Comparison of ENCODE assay signal across 9 cellular contexts in genomic region chr2:201114846-201115245, GRCh38. TPM values are rescaled to one million over a fixed set of nuclear protein-coding genes. Genes with fewer than 3 reads are reported as not detected.
DNase-seq lines count a peak whose midpoint lies in the region; ATAC-seq, FAIRE-seq and TF ChIP-seq lines count a peak whose summit lies in the region.
"Had no signal": no experiment of that assay in that cellular context is flagged by ENCODE, and none has a peak within 500 bp of the region (broad histone marks: within the 10 kb centered on the region; RNA-seq: fewer than 3 reads in every experiment).

No MANE protein-coding gene starts in this region.

- H3K9me3 ChIP-seq in Panc1 (ENCODE audit: control insufficient read depth, insufficient read depth, low read depth, low read length) = no peaks in the 10 kb centered on the region
- no peaks in the 10 kb centered on the region for H3K9me3 ChIP-seq in endothelial cell of umbilical vein (replicated peaks; ENCODE audit: control insufficient read depth, insufficient read depth, low read length)
- no peaks in the 10 kb centered on the region for H3K9me3 ChIP-seq in psoas muscle
- H3K9me3 ChIP-seq in OCI-LY7 (ENCODE audit: low read length) = peaks cover 8% of the 10 kb centered on the region; the same call in 1 of the 2 replicates

- dilution Hi-C loops in endothelial cell of umbilical vein (cut with MboI; ENCODE audit: extremely low pct_ligation_motif_present, low sequenced_read_pairs) = no loop called here

- H3K9me2 ChIP-seq in OCI-LY7 (ENCODE audit: insufficient read depth, low read length) = no peaks in the 10 kb centered on the region

- POLR2A ChIA-PET in Panc1 (lab: Charles Lee) (no interaction called here), endothelial cell of umbilical vein (lab: Charles Lee) (interaction anchor here (1.2 to 1.6 kb wide), 2 partner anchors 43 to 117 kb away, joined by 3 read pairs; no protein-coding TSS in a partner anchor), OCI-LY7 (lab: Charles Lee) (interaction anchor here (0.6 to 1.8 kb wide), 10 partner anchors 8 to 290 kb away, joined by 3 to 7 read pairs (median 3); partner anchors contain the start of genes HYCC2 and NDUFB3)

- H3K27ac ChIP-seq in Panc1 (ENCODE audit: low read length) (peak overlapping the region; percentile 100), endothelial cell of umbilical vein (ENCODE audit: insufficient read depth, low read depth, low read length) (no peak overlapping the region), psoas muscle (peak overlapping the region; percentile 100), OCI-LY7 (ENCODE audit: low read depth, low read length, poor library complexity, severe bottlenecking) (no peak overlapping the region)

- BruUV-seq in Panc1 (replicated peaks; lab: Mats Ljungman, UMichigan) (TSS peak; percentile 88), endothelial cell of umbilical vein (replicated peaks; lab: Mats Ljungman, UMichigan) (no TSS peak), OCI-LY7 (replicated peaks; lab: Mats Ljungman, UMichigan) (no TSS peak)

- H3K9me1 ChIP-seq in endothelial cell of umbilical vein (replicated peaks; ENCODE audit: control insufficient read depth, extremely low read depth, insufficient read depth, low read length) = no peaks in the 10 kb centered on the region

- H3K4me2 ChIP-seq in endothelial cell of umbilical vein (ENCODE audit: insufficient read depth, low read length) = peak overlapping the region; percentile 16
- H3K4me2 ChIP-seq in OCI-LY7 (ENCODE audit: low read length) = no peak overlapping the region

- peaks cover 13% of the 10 kb centered on the region for H3K4me1 ChIP-seq in Panc1 (ENCODE audit: control insufficient read depth, insufficient read depth, low read length)
- peaks cover 34% of the 10 kb centered on the region for H3K4me1 ChIP-seq in endothelial cell of umbilical vein (ENCODE audit: control insufficient read depth, extremely low read depth, insufficient read depth, low read length)
- H3K4me1 ChIP-seq in psoas muscle = peaks cover 31% of the 10 kb centered on the region
- peaks cover 9% of the 10 kb centered on the region for H3K4me1 ChIP-seq in OCI-LY7 (ENCODE audit: insufficient read depth, low read length, poor library complexity, severe bottlenecking)

- no peak for FAIRE-seq in endothelial cell of umbilical vein (lab: Jason Lieb, UNC)

- ATAC-seq in Panc1 (no peak), psoas muscle (no peak), omental fat pad (ENCODE audit: low FRiP score) (no peak)

- TF ChIP-seq POLR2A in endothelial cell of umbilical vein (IDR thresholded peaks at IDR 0.05; ENCODE audit: low read depth, low read length) = no peak

- TF ChIP-seq CTCF in Panc1 (IDR thresholded peaks at IDR 0.05) (no peak), endothelial cell of umbilical vein (IDR thresholded peaks at IDR 0.05; ENCODE audit: extremely low read depth in 1 of 2, insufficient read depth in 1 of 2, low read depth in 1 of 2, low read length in 2 of 2) (no peak), psoas muscle (IDR thresholded peaks at IDR 0.05) (no peak), OCI-LY7 (conservative IDR thresholded peaks at IDR 0.05; ENCODE audit: low read length) (no peak), omental fat pad (IDR thresholded peaks at IDR 0.05) (no peak)

- H3K36me3 ChIP-seq in Panc1 (ENCODE audit: control insufficient read depth, insufficient read depth, low read length) = no peaks in the 10 kb centered on the region
- no peaks in the 10 kb centered on the region for H3K36me3 ChIP-seq in endothelial cell of umbilical vein (ENCODE audit: control insufficient read depth in 2 of 2, extremely low read depth in 1 of 2, insufficient read depth in 2 of 2, low read length in 2 of 2)
- H3K36me3 ChIP-seq in psoas muscle (ENCODE audit: insufficient read depth in 1 of 2, low read depth in 1 of 2) = peaks cover 0 to 4% of the 10 kb centered on the region in 2 donors
- H3K36me3 ChIP-seq in OCI-LY7 (ENCODE audit: insufficient read depth, low read length) = no peaks in the 10 kb centered on the region; the same call in 1 of the 2 replicates

- DNase-seq in ELF-1 (ENCODE audit: low read depth, low spot score) = peak; percentile 62
- no peak for DNase-seq in Panc1 (ENCODE audit: low read depth, low spot score)
- peak; percentile 16 for DNase-seq in endothelial cell of umbilical vein (ENCODE audit: low read depth, low spot score)
- no peak for DNase-seq in psoas muscle
- no peak for DNase-seq in stimulated activated CD4-positive, alpha-beta T cell treated with anti-CD3 and anti-CD28 coated beads, Interleukin-2, amount 100 ng/mL, for 48 hours
- DNase-seq in OCI-LY7 (ENCODE audit: low spot score) = no peak
- no peak for DNase-seq in NCI-H1417 (lab: John Stamatoyannopoulos, UW)
- no peak for DNase-seq in omental fat pad (ENCODE audit: low spot score)
- DNase-seq: amniotic stem cell had no signal

- intact Hi-C loops in Panc1 (cut with micrococcal nuclease; ENCODE audit: unreplicated experiment) (no loop called here), endothelial cell of umbilical vein (cut with micrococcal nuclease) (loop anchor here (5.0 kb wide), 1 partner anchor 403 kb away; no protein-coding TSS in a partner anchor), psoas muscle (cut with DNase I) (loop anchor here (5.0 kb wide), 3 partner anchors 37 to 47 kb away; partner anchors contain the start of genes HYCC2 (in 2 of the 2) and NDUFB3 (in 2 of the 2)), OCI-LY7 (cut with micrococcal nuclease; ENCODE audit: unreplicated experiment) (loop anchor here (5.0 kb wide), 1 partner anchor 403 kb away; no protein-coding TSS in a partner anchor)

- in situ Hi-C loops in Panc1 (cut with HindIII; ENCODE audit: low pct_unique_long_range_greater_than_20kb, low sequenced_read_pairs) = no loop called here

- H4K20me1 ChIP-seq in endothelial cell of umbilical vein (replicated peaks; ENCODE audit: control insufficient read depth, extremely low read depth, insufficient read depth, low read length) = no peaks in the 10 kb centered on the region
- H4K20me1 ChIP-seq in OCI-LY7 (ENCODE audit: insufficient read depth, low read length) = no peaks in the 10 kb centered on the region

- CTCF ChIA-PET in Panc1 (lab: Charles Lee) = no interaction called here
- CTCF ChIA-PET in endothelial cell of umbilical vein (lab: Charles Lee) = interaction anchor here (0.6 to 5.4 kb wide), 7 partner anchors 14 to 213 kb away, joined by 3 to 140 read pairs (median 5); partner anchors contain the start of gene CASP10
- CTCF ChIA-PET in OCI-LY7 (lab: Charles Lee; ENCODE audit: unreplicated experiment) = no interaction called here

- no peak overlapping the region for H3K9ac ChIP-seq in endothelial cell of umbilical vein (replicated peaks; ENCODE audit: extremely low read depth, insufficient read depth, low read length)

- H3K4me3 ChIP-seq in Panc1 (ENCODE audit: low read depth in 2 of 2, low read length in 2 of 2) (no peak overlapping the region), endothelial cell of umbilical vein (replicated peaks in 1 of 3; ENCODE audit: insufficient read depth in 1 of 3, low read depth in 1 of 3, low read length in 3 of 3) (peak overlapping the region in 1 of 3 experiments; percentile 12), psoas muscle (peak overlapping the region; percentile 100), OCI-LY7 (ENCODE audit: low read depth, low read length, poor library complexity, severe bottlenecking) (no peak overlapping the region)

- H3K79me2 ChIP-seq in endothelial cell of umbilical vein (ENCODE audit: control insufficient read depth, insufficient read depth, low read length) (peaks cover 21% of the 10 kb centered on the region), OCI-LY7 (ENCODE audit: insufficient read depth, low read depth, low read length) (peaks cover 13% of the 10 kb centered on the region)

- H3K27me3 ChIP-seq in Panc1 (ENCODE audit: control insufficient read depth, insufficient read depth, low read length) (no peaks in the 10 kb centered on the region), endothelial cell of umbilical vein (ENCODE audit: control insufficient read depth in 2 of 2, insufficient read depth in 2 of 2, low read length in 2 of 2) (no peaks in the 10 kb centered on the region), psoas muscle (ENCODE audit: insufficient read depth in 3 of 3, low read length in 2 of 3) (no peaks in the 10 kb centered on the region)

- H2AFZ ChIP-seq in endothelial cell of umbilical vein (ENCODE audit: low read depth, low read length) = no peak overlapping the region
- H2AFZ ChIP-seq in OCI-LY7 (ENCODE audit: low read length) = no peak overlapping the region

RNA-seq across cellular contexts. Expression of gene CFLAR, which starts 1.1 kb away (rescaled TPM):
- total RNA-seq in Panc1 (2021; ENCODE audit: unreplicated experiment) (46.3 TPM), endothelial cell of umbilical vein (222 and 260 TPM in 2 replicates), psoas muscle (100 to 1,000 TPM; 180 to 358 (median 346) TPM), OCI-LY7 (2022) (82.5 and 91.9 TPM in 2 replicates), omental fat pad (100 to 1,000 TPM; 204 to 455 (median 293) TPM)
- 22.2 TPM for polyA plus RNA-seq in Panc1 (2012; ENCODE audit: insufficient read length)
- polyA plus RNA-seq in endothelial cell of umbilical vein (85.5 and 104 TPM in 2 replicates), psoas muscle (100 to 1,000 TPM in 2 of 3 donors, 10 to 100 TPM in 1; 84.7 to 340 (median 239) TPM)
- 88.8 and 91.9 TPM in 2 replicates for polyA plus RNA-seq in endothelial cell of umbilical vein (2011; cell fraction: cytosol; rRNA removed)
- polyA plus RNA-seq in endothelial cell of umbilical vein (2011; cell fraction: nucleus; rRNA removed) = 323 and 358 TPM in 2 replicates
- 177 and 182 TPM in 2 replicates for polyA plus RNA-seq in endothelial cell of umbilical vein (2012)
- 353 and 362 TPM in 2 replicates for polyA minus RNA-seq in endothelial cell of umbilical vein
- polyA minus RNA-seq in endothelial cell of umbilical vein (2011; cell fraction: cytosol; rRNA and poly(A)+ RNA removed) = 5.4 TPM
- polyA minus RNA-seq in endothelial cell of umbilical vein (2011; cell fraction: nucleus; rRNA and poly(A)+ RNA removed) = 427 and 521 TPM in 2 replicates
- 42.8 and 55.8 TPM in 2 replicates for total RNA-seq in OCI-LY7 (2014; rRNA removed; shearing (Covaris generic))

RNA-seq across cellular contexts. Expression of gene NDUFB3, which starts 43.0 kb away (rescaled TPM):
- total RNA-seq in Panc1 (2021; ENCODE audit: unreplicated experiment) (88.6 TPM), endothelial cell of umbilical vein (96.7 and 101 TPM in 2 replicates), psoas muscle (100 to 1,000 TPM; 188 to 271 (median 261) TPM), OCI-LY7 (2022) (107 and 115 TPM in 2 replicates), omental fat pad (10 to 100 TPM; 32.4 to 47.9 (median 45.9) TPM)
- polyA plus RNA-seq in Panc1 (2012; ENCODE audit: insufficient read length) = 47.9 TPM
- polyA plus RNA-seq in endothelial cell of umbilical vein (41.8 and 65.6 TPM in 2 replicates), psoas muscle (100 to 1,000 TPM; 200 to 255 (median 202) TPM)
- 73.5 and 94.3 TPM in 2 replicates for polyA plus RNA-seq in endothelial cell of umbilical vein (2011; cell fraction: cytosol; rRNA removed)
- 23.2 and 36.0 TPM in 2 replicates for polyA plus RNA-seq in endothelial cell of umbilical vein (2011; cell fraction: nucleus; rRNA removed)
- polyA plus RNA-seq in endothelial cell of umbilical vein (2012) = 106 and 132 TPM in 2 replicates
- polyA minus RNA-seq in endothelial cell of umbilical vein = 13.7 and 26.9 TPM in 2 replicates
- 12.1 TPM for polyA minus RNA-seq in endothelial cell of umbilical vein (2011; cell fraction: cytosol; rRNA and poly(A)+ RNA removed)
- polyA minus RNA-seq in endothelial cell of umbilical vein (2011; cell fraction: nucleus; rRNA and poly(A)+ RNA removed) = 5.7 and 5.8 TPM in 2 replicates
- 90.5 and 134 TPM in 2 replicates for total RNA-seq in OCI-LY7 (2014; rRNA removed; shearing (Covaris generic))

RNA-seq across cellular contexts. Expression of gene HYCC2, which starts 43.4 kb away (rescaled TPM):
- 12.0 TPM for total RNA-seq in Panc1 (2021; ENCODE audit: unreplicated experiment)
- polyA plus RNA-seq in Panc1 (2012; ENCODE audit: insufficient read length) = 1.9 TPM
- 20.3 and 21.2 TPM in 2 replicates for total RNA-seq in endothelial cell of umbilical vein
- polyA plus RNA-seq in endothelial cell of umbilical vein = 2.4 and 3.0 TPM in 2 replicates
- 2.2 and 2.4 TPM in 2 replicates for polyA plus RNA-seq in endothelial cell of umbilical vein (2011; cell fraction: cytosol; rRNA removed)
- polyA plus RNA-seq in endothelial cell of umbilical vein (2011; cell fraction: nucleus; rRNA removed) = 12.7 and 15.7 TPM in 2 replicates
- 5.3 and 6.0 TPM in 2 replicates for polyA plus RNA-seq in endothelial cell of umbilical vein (2012)
- 16.8 and 18.2 TPM in 2 replicates for polyA minus RNA-seq in endothelial cell of umbilical vein
- 5.9 TPM for polyA minus RNA-seq in endothelial cell of umbilical vein (2011; cell fraction: cytosol; rRNA and poly(A)+ RNA removed)
- polyA minus RNA-seq in endothelial cell of umbilical vein (2011; cell fraction: nucleus; rRNA and poly(A)+ RNA removed) = 35.0 and 53.9 TPM in 2 replicates
- total RNA-seq in psoas muscle = 1 to 10 TPM; 7.6 to 8.6 (median 8.1) TPM
- 1 to 10 TPM; 1.7 to 5.2 (median 2.1) TPM for polyA plus RNA-seq in psoas muscle
- 8.6 and 8.8 TPM in 2 replicates for total RNA-seq in OCI-LY7 (2014; rRNA removed; shearing (Covaris generic))
- 22.0 and 27.5 TPM in 2 replicates for total RNA-seq in OCI-LY7 (2022)
- 10 to 100 TPM; 17.1 to 36.9 (median 23.1) TPM for total RNA-seq in omental fat pad

Comparison
In these comparisons a context has a peak if more than half of its experiments do, and no peak if none do; other contexts are left out.
1. DNase-seq: peak in ELF-1 (single experiment) and endothelial cell of umbilical vein (single experiment); none in Panc1 (single experiment), psoas muscle (0 of 2), stimulated activated CD4-positive, alpha-beta T cell treated with anti-CD3 and anti-CD28 coated beads, Interleukin-2, amount 100 ng/mL, for 48 hours (0 of 2), OCI-LY7 (single experiment), NCI-H1417 (0 of 3) and omental fat pad (single experiment).
2. H3K27ac ChIP-seq: peak in Panc1 (single experiment) and psoas muscle (single experiment); none in endothelial cell of umbilical vein (single experiment) and OCI-LY7 (single experiment).